Comparison of ENCODE assay signal across 16 cellular contexts in the genomic region with DNA sequence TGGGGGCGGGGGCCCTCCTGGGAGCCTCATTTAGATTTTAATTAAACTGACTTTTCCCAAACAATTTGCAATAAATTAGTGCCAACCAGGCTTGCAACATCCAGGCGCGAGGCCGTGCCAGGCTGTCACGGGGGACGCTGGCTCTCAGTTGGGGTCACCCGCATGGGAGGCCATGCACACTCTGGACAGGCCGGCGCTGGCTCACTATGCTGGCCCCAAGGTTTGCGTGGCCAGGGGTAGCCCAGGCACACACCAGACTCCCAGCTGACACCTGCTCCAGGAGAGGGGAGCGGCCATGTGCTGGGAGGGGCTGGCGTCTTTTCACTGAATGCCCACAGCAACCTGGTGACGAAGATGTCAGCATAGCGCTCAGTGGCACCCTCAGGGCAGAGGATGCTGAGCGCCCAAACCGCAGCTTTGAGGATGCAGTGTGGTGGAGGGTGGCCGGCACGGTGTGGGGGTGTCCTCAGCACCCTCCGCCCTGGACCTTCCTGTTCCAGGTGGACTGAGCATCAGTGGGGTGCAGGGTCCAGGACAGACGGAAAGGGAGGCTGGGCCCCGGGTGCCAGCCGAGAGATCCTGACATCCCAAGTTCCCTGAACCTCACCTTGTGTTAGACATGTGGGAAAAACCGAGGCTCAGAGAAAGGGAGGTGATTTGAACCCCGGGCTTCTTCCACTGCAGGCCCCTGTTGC.
DNase-seq lines count a peak whose midpoint lies in the region; TF ChIP-seq lines count a peak whose summit lies in the region.
"Had no signal": no experiment of that assay in that cellular context is flagged by ENCODE, and none has a peak within 500 bp of the region (broad histone marks: within the 10 kb centered on the region; RNA-seq: fewer than 3 reads in every experiment).

No MANE protein-coding gene starts in this region.

- H3K9me3 ChIP-seq in effector memory CD4-positive, alpha-beta T cell (ENCODE audit: control insufficient read depth, low read length): no peaks in the 10 kb centered on the region
- H3K9me3 ChIP-seq: neutrophil, thyroid gland had no signal

- peaks cover 52% of the 10 kb centered on the region for H3K4me1 ChIP-seq in effector memory CD4-positive, alpha-beta T cell (ENCODE audit: control insufficient read depth, insufficient read depth, low read length, poor library complexity, severe bottlenecking)

- peak overlapping the region; percentile 59 for H3K27ac ChIP-seq in effector memory CD4-positive, alpha-beta T cell (ENCODE audit: insufficient read depth, low read length, poor library complexity, severe bottlenecking)
- H3K27ac ChIP-seq: brain microvascular endothelial cell, neutrophil, thyroid gland, VCaP had no signal

- H3K36me3 Mint-ChIP-seq in progenitor cell of endocrine pancreas (ENCODE audit: insufficient read depth): no peaks in the 10 kb centered on the region

- TF ChIP-seq CTCF in GM13976 (IDR thresholded peaks at IDR 0.05; ENCODE audit: borderline replicate concordance, control extremely low read depth, extremely low read depth, insufficient read depth, missing control alignments) (no peak), progenitor cell of endocrine pancreas (IDR thresholded peaks at IDR 0.05; ENCODE audit: unreplicated experiment) (no peak)

- no peak overlapping the region for H3K27ac Mint-ChIP-seq in progenitor cell of endocrine pancreas

- H3K27me3 ChIP-seq in effector memory CD4-positive, alpha-beta T cell (replicated peaks; ENCODE audit: control insufficient read depth, insufficient read depth, low read length, poor library complexity, severe bottlenecking): no peaks in the 10 kb centered on the region
- H3K27me3 ChIP-seq: brain microvascular endothelial cell, thyroid gland had no signal

- no peak overlapping the region for H3K4me3 ChIP-seq in effector memory CD4-positive, alpha-beta T cell (ENCODE audit: insufficient read depth, low read depth, low read length, poor library complexity, severe bottlenecking)
- H3K4me3 ChIP-seq: thyroid gland had no signal

- H3K4me3 Mint-ChIP-seq in progenitor cell of endocrine pancreas (ENCODE audit: low read depth): no peak overlapping the region

- no peaks in the 10 kb centered on the region for H3K36me3 ChIP-seq in effector memory CD4-positive, alpha-beta T cell (ENCODE audit: control insufficient read depth, insufficient read depth, low read length)
- H3K36me3 ChIP-seq: brain microvascular endothelial cell, neutrophil, thyroid gland had no signal

- peaks cover 24% of the 10 kb centered on the region for H3K27me3 Mint-ChIP-seq in progenitor cell of endocrine pancreas

- DNase-seq in NCI-H748 (lab: John Stamatoyannopoulos, UW; ENCODE audit: unreplicated experiment) (peak; percentile 50), NCI-H748 treated with DMSO at 0.1 percent for 48 hours (lab: John Stamatoyannopoulos, UW) (no peak), GM13976 (ENCODE audit: low spot score) (peak; percentile 26), progenitor cell of endocrine pancreas (ENCODE audit: low spot score, unreplicated experiment) (peak; percentile 6), HPDE6-E6E7 (ENCODE audit: extremely low spot score) (no peak), NCI-H1092 (lab: John Stamatoyannopoulos, UW) (no peak)
- DNase-seq in effector memory CD4-positive, alpha-beta T cell: no peak
- DNase-seq in stimulated activated CD4-positive, alpha-beta T cell treated with anti-CD3 and anti-CD28 coated beads, Interleukin-1b, Interleukin-23, amount 100 ng/mL, for 48 hours: no peak
- DNase-seq: 8988T; brain microvascular endothelial cell; MV-4-11; NCI-H774; stimulated activated CD4-positive, alpha-beta T cell treated with anti-CD3 and anti-CD28 coated beads, Interleukin-4, amount 100 ng/mL, for 1 hour; thyroid gland had no signal

- H3K4me1 Mint-ChIP-seq in progenitor cell of endocrine pancreas (ENCODE audit: low read depth): no peaks in the 10 kb centered on the region

- no peaks in the 10 kb centered on the region for H3K9me3 Mint-ChIP-seq in progenitor cell of endocrine pancreas (ENCODE audit: low read depth)

- in situ Hi-C loops in GM13976 (cut with MboI; ENCODE audit: low sequenced_read_pairs, unreplicated experiment): no loop called here

Comparison
In these comparisons a context has a peak if more than half of its experiments do, and no peak if none do; other contexts are left out.
1. DNase-seq: peak in NCI-H748 (single experiment), GM13976 (single experiment) and progenitor cell of endocrine pancreas (single experiment); none in NCI-H748 treated with DMSO at 0.1 percent for 48 hours (single experiment), effector memory CD4-positive, alpha-beta T cell (0 of 3), stimulated activated CD4-positive, alpha-beta T cell treated with anti-CD3 and anti-CD28 coated beads, Interleukin-1b, Interleukin-23, amount 100 ng/mL, for 48 hours (single experiment), HPDE6-E6E7 (single experiment) and NCI-H1092 (single experiment).